ENCODE assay signal across 17 cellular contexts in genomic region chr16:86580063-86580797, GRCh38. TPM values are rescaled to one million over a fixed set of nuclear protein-coding genes. Genes with fewer than 3 reads are reported as not detected.
DNase-seq lines count a peak whose midpoint lies in the region; ATAC-seq and TF ChIP-seq lines count a peak whose summit lies in the region.
"Had no signal": no experiment of that assay in that cellular context is flagged by ENCODE, and none has a peak within 500 bp of the region (broad histone marks: within the 10 kb centered on the region; RNA-seq: fewer than 3 reads in every experiment).

No MANE protein-coding gene starts in this region.

- TF ChIP-seq CTCF in left ventricle myocardium inferior (IDR thresholded peaks at IDR 0.05; ENCODE audit: borderline replicate concordance), result no peak
- TF ChIP-seq CTCF in chondrocyte (IDR thresholded peaks at IDR 0.05), result no peak
- TF ChIP-seq CTCF in lower lobe of right lung (IDR thresholded peaks at IDR 0.05), result no peak

- no peak for DNase-seq in left ventricle myocardium inferior
- no peak for DNase-seq in right cardiac atrium
- no peak for DNase-seq in chondrocyte (ENCODE audit: low spot score)
- DNase-seq in lower lobe of right lung, result no peak
- DNase-seq in aorta, result no peak
- DNase-seq in caudate nucleus (lab: John Stamatoyannopoulos, UW), result no peak
- DNase-seq in NCI-H1048 (lab: John Stamatoyannopoulos, UW), result no peak
- DNase-seq in stimulated activated CD4-positive, alpha-beta T cell treated with anti-CD3 and anti-CD28 coated beads, Interleukin-4, amount 100 ng/mL, for 4 hours, result no peak
- DNase-seq: activated CD4-positive, alpha-beta T cell treated with anti-CD3 and anti-CD28 coated beads for 4 hours; left colon; naive thymus-derived CD4-positive, alpha-beta T cell; NCI-H2171; sigmoid colon; T-cell had no signal

- H3K4me3 Mint-ChIP-seq in chondrocyte (ENCODE audit: unreplicated experiment), result peak overlapping the region; percentile 64
- H3K4me3 Mint-ChIP-seq: activated T-cell treated with anti-CD3 and anti-CD28 coated beads, Interleukin-2, amount 50 U/mL, for 24 hours; T-cell had no signal

- H3K27ac ChIP-seq in left ventricle myocardium inferior (replicated peaks), result peak overlapping the region; percentile 88
- no peak overlapping the region for H3K27ac ChIP-seq in right cardiac atrium (ENCODE audit: low read length)
- H3K27ac ChIP-seq in lower lobe of right lung, result no peak overlapping the region
- peak overlapping the region; percentile 97 to 98 for H3K27ac ChIP-seq in aorta (ENCODE audit: low read depth in 1 of 2, low read length in 2 of 2)
- no peak overlapping the region for H3K27ac ChIP-seq in caudate nucleus (ENCODE audit: low read depth, low read length)
- H3K27ac ChIP-seq: sigmoid colon had no signal

- H3K36me3 Mint-ChIP-seq in chondrocyte (ENCODE audit: low read depth), result peaks cover 3% of the 10 kb centered on the region
- H3K36me3 Mint-ChIP-seq: naive thymus-derived CD4-positive, alpha-beta T cell; T-cell had no signal

- no peak for ATAC-seq in right cardiac atrium
- ATAC-seq in lower lobe of right lung, result no peak
- ATAC-seq in aorta (ENCODE audit: low FRiP score), result no peak
- ATAC-seq: gastroesophageal sphincter; left colon; naive thymus-derived CD4-positive, alpha-beta T cell; T-cell had no signal

- H3K4me1 Mint-ChIP-seq in chondrocyte (ENCODE audit: low read depth), result peaks cover 64% of the 10 kb centered on the region

- no peaks in the 10 kb centered on the region for H3K36me3 ChIP-seq in left ventricle myocardium inferior
- no peaks in the 10 kb centered on the region for H3K36me3 ChIP-seq in lower lobe of right lung
- no peaks in the 10 kb centered on the region for H3K36me3 ChIP-seq in aorta (ENCODE audit: control insufficient read depth in 1 of 2, insufficient read depth in 2 of 2, low read length in 1 of 2)
- H3K36me3 ChIP-seq: adrenal gland, gastroesophageal sphincter, sigmoid colon had no signal

- H3K27me3 Mint-ChIP-seq in chondrocyte (ENCODE audit: low read depth), result no peaks in the 10 kb centered on the region

- H3K9me3 ChIP-seq in left ventricle myocardium inferior (replicated peaks) (no peaks in the 10 kb centered on the region), right cardiac atrium (ENCODE audit: control insufficient read depth, low read length) (no peaks in the 10 kb centered on the region), lower lobe of right lung (no peaks in the 10 kb centered on the region), aorta (ENCODE audit: control insufficient read depth, low read length) (no peaks in the 10 kb centered on the region)
- H3K9me3 ChIP-seq: adrenal gland, gastroesophageal sphincter, sigmoid colon had no signal

- H3K27me3 ChIP-seq in left ventricle myocardium inferior (ENCODE audit: low read depth) (peaks cover 97% of the 10 kb centered on the region), right cardiac atrium (ENCODE audit: control insufficient read depth, insufficient read depth) (no peaks in the 10 kb centered on the region), lower lobe of right lung (ENCODE audit: low read depth) (peaks cover 71% of the 10 kb centered on the region), aorta (ENCODE audit: control insufficient read depth in 1 of 2, insufficient read depth in 2 of 2, low read length in 1 of 2) (no peaks in the 10 kb centered on the region)

- peaks cover 26% of the 10 kb centered on the region for H3K4me1 ChIP-seq in left ventricle myocardium inferior
- H3K4me1 ChIP-seq in right cardiac atrium (ENCODE audit: control insufficient read depth, insufficient read depth, low read length), result no peaks in the 10 kb centered on the region
- peaks cover 25% of the 10 kb centered on the region for H3K4me1 ChIP-seq in lower lobe of right lung
- peaks cover 0 to 7% of the 10 kb centered on the region in 2 donors for H3K4me1 ChIP-seq in aorta (ENCODE audit: control insufficient read depth in 1 of 2, insufficient read depth in 2 of 2, low read length in 2 of 2)
- H3K4me1 ChIP-seq: adrenal gland had no signal

- WGBS in right cardiac atrium, result 72% methylated on average over 19 of the region's 19 CpGs
- 41 to 49% methylated on average over 19 of the region's 19 CpGs for WGBS in aorta, 2 donors

- intact Hi-C loops in left ventricle myocardium inferior (cut with micrococcal nuclease), result no loop called here
- intact Hi-C loops in right cardiac atrium (cut with DNase I), result no loop called here
- intact Hi-C loops in lower lobe of right lung (cut with DNase I), result no loop called here
- intact Hi-C loops in aorta (cut with DNase I), result loop anchor here in 1 of 2 donors (5.0 kb wide), 2 partner anchors 37 to 82 kb away; no protein-coding TSS in a partner anchor

- H3K4me3 ChIP-seq in left ventricle myocardium inferior, result peak overlapping the region; percentile 54
- no peak overlapping the region for H3K4me3 ChIP-seq in right cardiac atrium (ENCODE audit: low read length)
- peak overlapping the region; percentile 41 for H3K4me3 ChIP-seq in lower lobe of right lung
- peak overlapping the region; percentile 6 to 42 for H3K4me3 ChIP-seq in aorta (ENCODE audit: low read length in 2 of 2)
- H3K4me3 ChIP-seq: sigmoid colon had no signal

- H3K9me3 Mint-ChIP-seq in chondrocyte (ENCODE audit: low read depth), result no peaks in the 10 kb centered on the region
- H3K9me3 Mint-ChIP-seq: activated T-cell treated with anti-CD3 and anti-CD28 coated beads, Interleukin-2, amount 50 U/mL, for 24 hours; T-cell had no signal

- H3K27ac Mint-ChIP-seq in chondrocyte (ENCODE audit: unreplicated experiment), result peak overlapping the region; percentile 85
- H3K27ac Mint-ChIP-seq: activated T-cell treated with anti-CD3 and anti-CD28 coated beads, Interleukin-2, amount 50 U/mL, for 24 hours; T-cell had no signal

RNA-seq across cellular contexts. Expression of gene FOXL1, which starts 1.9 kb away (rescaled TPM):
- 0.38 TPM for total RNA-seq in left ventricle myocardium inferior
- 1 to 10 TPM; 1.3 to 1.8 (median 1.6) TPM for total RNA-seq in right cardiac atrium
- 0.75 TPM for polyA plus RNA-seq in right cardiac atrium
- total RNA-seq in chondrocyte, result 7.7 to 10.1 TPM (median 8.1 TPM) in 3 replicates
- total RNA-seq in lower lobe of right lung, result 0.83 TPM
- total RNA-seq in aorta, result 10 to 100 TPM; 23.8 to 34.4 TPM
- polyA plus RNA-seq in aorta, result 10 to 100 TPM in 1 of 2 donors, 1 to 10 TPM in 1; 4.3 to 11.9 TPM
- total RNA-seq: naive thymus-derived CD4-positive, alpha-beta T cell; T-cell had no signal
- polyA plus RNA-seq: naive thymus-derived CD4-positive, alpha-beta T cell had no signal

RNA-seq across cellular contexts. Expression of gene FOXC2, which starts 13.6 kb away (rescaled TPM):
- total RNA-seq in left ventricle myocardium inferior, result 1.5 TPM
- 1 to 10 TPM; 2.3 to 3.7 (median 2.8) TPM for total RNA-seq in right cardiac atrium
- polyA plus RNA-seq in right cardiac atrium, result 1.1 TPM
- total RNA-seq in chondrocyte, result 70.4 to 84.2 TPM (median 77.8 TPM) in 3 replicates
- total RNA-seq in lower lobe of right lung, result 1.6 TPM
- 10 to 100 TPM; 29.0 to 45.4 TPM for total RNA-seq in aorta
- polyA plus RNA-seq in aorta, result 10 to 100 TPM in 1 of 2 donors, 1 to 10 TPM in 1; 8.6 to 22.8 TPM
- total RNA-seq: naive thymus-derived CD4-positive, alpha-beta T cell; T-cell had no signal
- polyA plus RNA-seq: naive thymus-derived CD4-positive, alpha-beta T cell had no signal

RNA-seq across cellular contexts. Expression of gene MTHFSD, which starts 25.2 kb away (rescaled TPM):
- total RNA-seq in left ventricle myocardium inferior (10.2 TPM), right cardiac atrium (10 to 100 TPM in 3 of 4 donors, 1 to 10 TPM in 1; 9.0 to 14.7 (median 12.5) TPM), chondrocyte (8.1 to 13.2 TPM (median 8.5 TPM) in 3 replicates), lower lobe of right lung (21.2 TPM), aorta (10 to 100 TPM; 14.0 to 23.1 TPM)
- polyA plus RNA-seq in right cardiac atrium (8.8 TPM), aorta (10 to 100 TPM in 1 of 2 donors, 1 to 10 TPM in 1; 2.3 to 13.2 TPM)

Comparison
In these comparisons a context has a peak if more than half of its experiments do, and no peak if none do; other contexts are left out.
1. H3K27ac ChIP-seq: peak in left ventricle myocardium inferior (single experiment) and aorta (2 of 2); none in right cardiac atrium (single experiment), lower lobe of right lung (single experiment) and caudate nucleus (single experiment).
2. RNA of gene FOXC2, which starts 13.6 kb away (total RNA-seq): 70.4 to 84.2 TPM in chondrocyte and 29.0 to 45.4 TPM in aorta; 2.3 to 3.7 TPM in right cardiac atrium, 1.6 TPM in lower lobe of right lung (single experiment) and 1.5 TPM in left ventricle myocardium inferior (single experiment); every median in the first group is over 4 times any median in the second.